ENCODE assay signal across 1 cellular context in the genomic region with DNA sequence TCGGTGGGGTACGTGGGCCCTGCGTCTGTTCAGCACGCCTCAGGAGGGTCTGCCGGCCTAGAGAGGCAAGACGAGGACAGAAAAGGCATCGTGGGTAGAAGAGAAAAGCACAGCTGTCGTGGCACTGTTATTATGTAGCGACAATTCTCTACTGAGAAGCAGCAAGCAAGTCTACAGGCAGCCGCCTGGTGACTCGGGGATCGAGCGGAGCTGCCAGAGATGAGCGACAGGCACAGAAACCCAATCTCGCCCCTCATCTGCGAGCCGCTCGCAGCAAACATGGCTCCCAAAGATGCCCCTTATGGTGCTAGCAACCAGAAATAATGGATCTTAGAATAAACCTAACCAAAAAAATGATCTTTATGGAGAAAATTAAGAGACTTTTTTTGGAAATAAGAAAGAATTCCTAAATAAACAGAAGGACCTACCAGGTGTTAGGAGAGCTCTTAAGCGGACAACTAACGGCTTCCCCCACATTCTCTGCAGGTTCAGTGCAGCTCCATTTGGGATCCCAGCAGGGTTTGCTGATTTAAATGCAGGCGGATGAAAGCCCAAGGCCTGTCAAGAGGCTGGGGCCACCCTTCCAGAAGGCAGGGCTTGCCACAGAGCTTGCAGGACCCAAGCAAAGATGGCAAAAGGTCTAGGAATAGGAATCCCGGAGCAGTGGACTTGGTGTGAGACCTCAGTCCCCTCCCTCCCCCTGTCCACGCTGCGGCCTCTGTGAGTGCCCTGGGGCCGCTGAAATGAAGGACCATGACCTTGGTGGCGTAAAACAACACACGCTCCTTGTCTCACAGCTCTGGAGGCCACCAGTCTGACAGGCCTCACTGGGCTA.
TF ChIP-seq lines count a peak whose summit lies in the region.

No MANE protein-coding gene starts in this region.

TF ChIP-seq in IMR-90, 13 proteins besides CTCF, POLR2A, EP300 and RAD21 (continued from another document):
- TF ChIP-seq, protein P1, sequence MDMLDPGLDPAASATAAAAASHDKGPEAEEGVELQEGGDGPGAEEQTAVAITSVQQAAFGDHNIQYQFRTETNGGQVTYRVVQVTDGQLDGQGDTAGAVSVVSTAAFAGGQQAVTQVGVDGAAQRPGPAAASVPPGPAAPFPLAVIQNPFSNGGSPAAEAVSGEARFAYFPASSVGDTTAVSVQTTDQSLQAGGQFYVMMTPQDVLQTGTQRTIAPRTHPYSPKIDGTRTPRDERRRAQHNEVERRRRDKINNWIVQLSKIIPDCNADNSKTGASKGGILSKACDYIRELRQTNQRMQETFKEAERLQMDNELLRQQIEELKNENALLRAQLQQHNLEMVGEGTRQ (IDR thresholded peaks at IDR 0.05; ENCODE audit: low read depth, low read length) = no peak
